Comparison of ENCODE assay signal across 1 cellular context in genomic region chr12:9134981-9135628, GRCh38.
A peak's percentile ranks its signal among the peaks of the same experiment; 100 is the strongest.
TF ChIP-seq lines count a peak whose summit lies in the region.

No MANE protein-coding gene starts in this region.

TF ChIP-seq in HepG2, 621 proteins besides CTCF, POLR2A, EP300 and RAD21 (continued from another document):
- TF ChIP-seq ZBTB4 (CRISPR knock-in tag; IDR thresholded peaks at IDR 0.05; ENCODE audit: borderline replicate concordance), result peak; percentile 71; the same call in 1 of the 2 replicates
- 0 out of 2 replicates have a peak, but pooled peaks have one; percentile 14 for TF ChIP-seq GFI1 (CRISPR knock-in tag; IDR thresholded peaks at IDR 0.05; ENCODE audit: borderline replicate concordance)
- TF ChIP-seq SALL1 (CRISPR knock-in tag; IDR thresholded peaks at IDR 0.05), result peak; percentile 66
- no peak for TF ChIP-seq ZNF354B (CRISPR knock-in tag; IDR thresholded peaks at IDR 0.05)
- TF ChIP-seq HNF4A (CRISPR knock-in tag; IDR thresholded peaks at IDR 0.05), result peak; percentile 14
- TF ChIP-seq SSRP1 (CRISPR knock-in tag; IDR thresholded peaks at IDR 0.05), result 0 out of 2 replicates have a peak, but pooled peaks have one; percentile 26
TF ChIP-seq in HepG2: peak in this region for 32.
